20 cellular contexts compared by ENCODE assay signal in the genomic region with DNA sequence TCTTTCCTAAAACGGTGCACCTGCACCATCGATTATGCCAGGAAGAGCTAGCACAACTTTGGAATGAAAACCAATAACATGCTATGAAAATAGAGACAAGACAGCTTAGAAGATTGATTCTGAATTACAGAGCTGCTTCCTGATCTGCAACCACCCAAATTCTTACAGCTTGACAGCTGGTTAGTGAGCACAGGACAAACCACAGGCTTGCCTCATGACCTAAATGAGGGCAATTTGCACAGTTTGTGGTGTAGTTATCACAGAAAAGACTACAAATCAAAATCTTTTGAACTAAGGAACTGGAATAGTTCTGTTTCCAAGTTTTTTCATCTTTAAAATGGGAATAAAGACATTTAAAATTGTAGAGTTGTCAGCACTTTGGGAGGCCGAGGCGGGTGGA.
DNase-seq lines count a peak whose midpoint lies in the region; ATAC-seq and TF ChIP-seq lines count a peak whose summit lies in the region.
"Had no signal": no experiment of that assay in that cellular context is flagged by ENCODE, and none has a peak within 500 bp of the region (broad histone marks: within the 10 kb centered on the region; RNA-seq: fewer than 3 reads in every experiment).

No MANE protein-coding gene starts in this region.

- H3K9ac ChIP-seq in SK-N-SH = no peak overlapping the region
- H3K9ac ChIP-seq: KMS-11 had no signal

- DNase-seq in A172 (ENCODE audit: low spot score) (peak; percentile 65), H4 (ENCODE audit: low spot score) (peak; percentile 56), SK-N-SH (no peak), fibroblast of villous mesenchyme (ENCODE audit: low read depth) (peak; percentile 42), left colon (no peak)
- DNase-seq: activated CD4-positive, alpha-beta T cell treated with anti-CD3 and anti-CD28 coated beads, Interleukin-2, amount 10 ng/mL, durations not matched to agents 24 days and 14 days; activated CD8-positive, alpha-beta memory T cell treated with anti-CD3 and anti-CD28 coated beads, Interleukin-2, amount 10 ng/mL, durations not matched to agents 7 days and 5 days; immature natural killer cell; lower lobe of right lung; NCI-H1092; NCI-H524 treated with DMSO at 0.1 percent for 48 hours; nucleus accumbens; SHP77; T-helper 1 cell had no signal

- no peaks in the 10 kb centered on the region for H4K20me1 ChIP-seq in SK-N-SH (ENCODE audit: insufficient read depth)

- CTCF ChIA-PET in SK-N-SH (lab: Yijun Ruan, JAX) = interaction anchor here (0.7 kb wide), 1 partner anchor 10 kb away, joined by 3 read pairs; no protein-coding TSS in a partner anchor

- H3K9me3 ChIP-seq in SK-N-SH = no peaks in the 10 kb centered on the region
- H3K9me3 ChIP-seq: lower lobe of right lung had no signal

- 79% methylated on average over 4 of the region's 4 CpGs for WGBS in SK-N-SH (ENCODE audit: low lambda C conversion rate)

- no peaks in the 10 kb centered on the region; a peak in 1 of 4 replicates for H3K4me1 ChIP-seq in SK-N-SH (ENCODE audit: control insufficient read depth in 1 of 2, insufficient read depth in 2 of 2, low read depth in 1 of 2, low read length in 1 of 2)
- H3K4me1 ChIP-seq: lower lobe of right lung had no signal

- TF ChIP-seq EP300 in SK-N-SH (IDR thresholded peaks at IDR 0.05; ENCODE audit: borderline replicate concordance in 1 of 2, low read depth in 1 of 2, low read length in 1 of 2) = no peak

- TF ChIP-seq CTCF in SK-N-SH (IDR thresholded peaks at IDR 0.05) = no peak
- no peak for TF ChIP-seq CTCF in fibroblast of villous mesenchyme (IDR thresholded peaks at IDR 0.05; ENCODE audit: insufficient read depth, low read depth, low read length)

- POLR2A ChIA-PET in SK-N-SH (lab: Yijun Ruan, JAX) = no interaction called here

- ATAC-seq in HG03460 (IDR thresholded peaks at IDR 0.05; ENCODE audit: unreplicated experiment) (no peak), GM18909 (IDR thresholded peaks at IDR 0.05; ENCODE audit: poor library complexity, unreplicated experiment) (no peak), left colon (no peak), HG02763 (IDR thresholded peaks at IDR 0.05; ENCODE audit: unreplicated experiment) (no peak)
- ATAC-seq: activated CD8-positive, alpha-beta memory T cell treated with anti-CD3 and anti-CD28 coated beads, Interleukin-2, amount 10 ng/mL, durations not matched to agents 7 days and 5 days; activated naive CD4-positive, alpha-beta T cell treated with anti-CD3 and anti-CD28 coated beads, Interleukin-2, amount 50 U/mL, for 72 hours; lower lobe of right lung had no signal

- H3K4me3 ChIP-seq in SK-N-SH (ENCODE audit: low read depth in 2 of 2, low read length in 1 of 2) = no peak overlapping the region
- no peak overlapping the region for H3K4me3 ChIP-seq in fibroblast of villous mesenchyme (ENCODE audit: low read depth, low read length)
- H3K4me3 ChIP-seq: lower lobe of right lung had no signal

- no peaks in the 10 kb centered on the region for H3K27me3 ChIP-seq in SK-N-SH (ENCODE audit: insufficient read depth)

- H3K4me2 ChIP-seq in SK-N-SH = no peak overlapping the region
- H3K4me2 ChIP-seq: KMS-11 had no signal

- no peaks in the 10 kb centered on the region for H3K79me2 ChIP-seq in SK-N-SH (ENCODE audit: insufficient read depth)

- no peaks in the 10 kb centered on the region for H3K9me2 ChIP-seq in SK-N-SH

- H3K36me3 ChIP-seq in SK-N-SH (replicated peaks in 1 of 2; ENCODE audit: control insufficient read depth in 1 of 2, insufficient read depth in 2 of 2, low read length in 1 of 2) = no peaks in the 10 kb centered on the region
- H3K36me3 ChIP-seq: lower lobe of right lung had no signal

- no peaks in the 10 kb centered on the region for H3F3A ChIP-seq in SK-N-SH (replicated peaks; ENCODE audit: insufficient read depth)

- H3K27ac ChIP-seq in SK-N-SH (ENCODE audit: low read depth in 2 of 2, low read length in 1 of 2) = no peak overlapping the region
- H3K27ac ChIP-seq: C4-2B, KMS-11, lower lobe of right lung had no signal

- intact Hi-C loops in left colon (cut with DNase I, micrococcal nuclease) = no loop called here

- no peak overlapping the region for H2AFZ ChIP-seq in SK-N-SH (ENCODE audit: low read depth)

- no peak for TF ChIP-seq RAD21 in SK-N-SH (IDR thresholded peaks at IDR 0.05; ENCODE audit: low read length)

TF ChIP-seq in SK-N-SH, 30 proteins besides CTCF, POLR2A, EP300 and RAD21:
- no peak for TF ChIP-seq NFIC (IDR thresholded peaks at IDR 0.05; ENCODE audit: borderline replicate concordance)
- TF ChIP-seq, protein P1, sequence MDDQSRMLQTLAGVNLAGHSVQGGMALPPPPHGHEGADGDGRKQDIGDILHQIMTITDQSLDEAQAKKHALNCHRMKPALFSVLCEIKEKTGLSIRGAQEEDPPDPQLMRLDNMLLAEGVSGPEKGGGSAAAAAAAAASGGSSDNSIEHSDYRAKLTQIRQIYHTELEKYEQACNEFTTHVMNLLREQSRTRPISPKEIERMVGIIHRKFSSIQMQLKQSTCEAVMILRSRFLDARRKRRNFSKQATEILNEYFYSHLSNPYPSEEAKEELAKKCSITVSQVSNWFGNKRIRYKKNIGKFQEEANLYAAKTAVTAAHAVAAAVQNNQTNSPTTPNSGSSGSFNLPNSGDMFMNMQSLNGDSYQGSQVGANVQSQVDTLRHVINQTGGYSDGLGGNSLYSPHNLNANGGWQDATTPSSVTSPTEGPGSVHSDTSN (IDR thresholded peaks at IDR 0.05) = 0 out of 2 replicates have a peak, but pooled peaks have one; percentile 6

Comparison
In these comparisons a context has a peak if more than half of its experiments do, and no peak if none do; other contexts are left out.
1. DNase-seq: peak in A172 (single experiment), H4 (single experiment) and fibroblast of villous mesenchyme (single experiment); none in SK-N-SH (single experiment) and left colon (0 of 2).